In the genomic region with DNA sequence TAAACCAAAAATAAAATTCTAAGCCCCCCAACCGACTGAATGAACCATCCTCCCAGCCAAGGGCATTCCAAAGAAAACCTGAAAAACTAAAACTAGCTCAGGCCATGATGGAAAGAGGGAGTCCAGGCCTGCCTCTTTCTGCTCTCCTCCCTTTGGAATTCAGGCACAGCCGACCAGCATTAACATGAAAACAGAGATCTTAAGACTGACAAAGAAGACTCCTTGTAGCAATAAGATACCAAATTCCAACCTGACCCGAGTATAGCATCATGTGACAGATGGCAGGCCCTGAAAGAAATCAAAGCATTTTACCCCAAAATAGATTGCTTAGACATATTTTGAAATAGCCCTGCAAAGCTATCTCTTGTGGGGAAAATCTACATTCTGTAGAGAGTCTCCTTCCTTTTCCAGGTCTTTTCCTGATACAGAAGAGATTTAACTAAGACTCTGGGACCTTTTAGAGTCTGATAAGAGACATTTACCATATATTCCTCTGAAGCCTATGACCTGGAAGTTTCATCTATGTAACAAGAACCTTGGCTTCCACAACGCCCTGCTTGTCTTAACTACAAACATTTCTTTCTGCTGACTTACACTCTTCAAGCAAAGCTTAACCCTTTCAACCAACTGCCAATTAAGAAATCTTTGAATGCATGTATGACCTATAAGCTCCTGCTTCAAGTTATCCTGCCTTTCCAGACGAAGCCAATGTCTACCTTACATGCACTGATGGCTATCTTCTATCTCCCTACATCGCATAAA, we compare ENCODE assay signal across 1 cellular context.
TF ChIP-seq lines count a peak whose summit lies in the region.

No MANE protein-coding gene starts in this region.

TF ChIP-seq in GM23338, 12 proteins besides CTCF, POLR2A, EP300 and RAD21:
- TF ChIP-seq, protein P1, sequence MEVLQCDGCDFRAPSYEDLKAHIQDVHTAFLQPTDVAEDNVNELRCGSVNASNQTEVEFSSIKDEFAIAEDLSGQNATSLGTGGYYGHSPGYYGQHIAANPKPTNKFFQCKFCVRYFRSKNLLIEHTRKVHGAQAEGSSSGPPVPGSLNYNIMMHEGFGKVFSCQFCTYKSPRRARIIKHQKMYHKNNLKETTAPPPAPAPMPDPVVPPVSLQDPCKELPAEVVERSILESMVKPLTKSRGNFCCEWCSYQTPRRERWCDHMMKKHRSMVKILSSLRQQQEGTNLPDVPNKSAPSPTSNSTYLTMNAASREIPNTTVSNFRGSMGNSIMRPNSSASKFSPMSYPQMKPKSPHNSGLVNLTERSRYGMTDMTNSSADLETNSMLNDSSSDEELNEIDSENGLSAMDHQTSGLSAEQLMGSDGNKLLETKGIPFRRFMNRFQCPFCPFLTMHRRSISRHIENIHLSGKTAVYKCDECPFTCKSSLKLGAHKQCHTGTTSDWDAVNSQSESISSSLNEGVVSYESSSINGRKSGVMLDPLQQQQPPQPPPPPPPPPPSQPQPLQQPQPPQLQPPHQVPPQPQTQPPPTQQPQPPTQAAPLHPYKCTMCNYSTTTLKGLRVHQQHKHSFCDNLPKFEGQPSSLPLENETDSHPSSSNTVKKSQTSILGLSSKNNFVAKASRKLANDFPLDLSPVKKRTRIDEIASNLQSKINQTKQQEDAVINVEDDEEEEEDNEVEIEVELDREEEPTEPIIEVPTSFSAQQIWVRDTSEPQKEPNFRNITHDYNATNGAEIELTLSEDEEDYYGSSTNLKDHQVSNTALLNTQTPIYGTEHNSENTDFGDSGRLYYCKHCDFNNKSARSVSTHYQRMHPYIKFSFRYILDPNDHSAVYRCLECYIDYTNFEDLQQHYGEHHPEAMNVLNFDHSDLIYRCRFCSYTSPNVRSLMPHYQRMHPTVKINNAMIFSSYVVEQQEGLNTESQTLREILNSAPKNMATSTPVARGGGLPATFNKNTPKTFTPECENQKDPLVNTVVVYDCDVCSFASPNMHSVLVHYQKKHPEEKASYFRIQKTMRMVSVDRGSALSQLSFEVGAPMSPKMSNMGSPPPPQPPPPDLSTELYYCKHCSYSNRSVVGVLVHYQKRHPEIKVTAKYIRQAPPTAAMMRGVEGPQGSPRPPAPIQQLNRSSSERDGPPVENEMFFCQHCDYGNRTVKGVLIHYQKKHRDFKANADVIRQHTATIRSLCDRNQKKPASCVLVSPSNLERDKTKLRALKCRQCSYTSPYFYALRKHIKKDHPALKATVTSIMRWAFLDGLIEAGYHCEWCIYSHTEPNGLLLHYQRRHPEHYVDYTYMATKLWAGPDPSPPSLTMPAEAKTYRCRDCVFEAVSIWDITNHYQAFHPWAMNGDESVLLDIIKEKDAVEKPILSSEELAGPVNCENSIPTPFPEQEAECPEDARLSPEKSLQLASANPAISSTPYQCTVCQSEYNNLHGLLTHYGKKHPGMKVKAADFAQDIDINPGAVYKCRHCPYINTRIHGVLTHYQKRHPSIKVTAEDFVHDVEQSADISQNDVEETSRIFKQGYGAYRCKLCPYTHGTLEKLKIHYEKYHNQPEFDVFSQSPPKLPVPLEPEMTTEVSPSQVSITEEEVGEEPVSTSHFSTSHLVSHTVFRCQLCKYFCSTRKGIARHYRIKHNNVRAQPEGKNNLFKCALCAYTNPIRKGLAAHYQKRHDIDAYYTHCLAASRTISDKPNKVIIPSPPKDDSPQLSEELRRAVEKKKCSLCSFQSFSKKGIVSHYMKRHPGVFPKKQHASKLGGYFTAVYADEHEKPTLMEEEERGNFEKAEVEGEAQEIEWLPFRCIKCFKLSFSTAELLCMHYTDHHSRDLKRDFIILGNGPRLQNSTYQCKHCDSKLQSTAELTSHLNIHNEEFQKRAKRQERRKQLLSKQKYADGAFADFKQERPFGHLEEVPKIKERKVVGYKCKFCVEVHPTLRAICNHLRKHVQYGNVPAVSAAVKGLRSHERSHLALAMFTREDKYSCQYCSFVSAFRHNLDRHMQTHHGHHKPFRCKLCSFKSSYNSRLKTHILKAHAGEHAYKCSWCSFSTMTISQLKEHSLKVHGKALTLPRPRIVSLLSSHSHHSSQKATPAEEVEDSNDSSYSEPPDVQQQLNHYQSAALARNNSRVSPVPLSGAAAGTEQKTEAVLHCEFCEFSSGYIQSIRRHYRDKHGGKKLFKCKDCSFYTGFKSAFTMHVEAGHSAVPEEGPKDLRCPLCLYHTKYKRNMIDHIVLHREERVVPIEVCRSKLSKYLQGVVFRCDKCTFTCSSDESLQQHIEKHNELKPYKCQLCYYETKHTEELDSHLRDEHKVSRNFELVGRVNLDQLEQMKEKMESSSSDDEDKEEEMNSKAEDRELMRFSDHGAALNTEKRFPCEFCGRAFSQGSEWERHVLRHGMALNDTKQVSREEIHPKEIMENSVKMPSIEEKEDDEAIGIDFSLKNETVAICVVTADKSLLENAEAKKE (CRISPR knock-in tag; IDR thresholded peaks at IDR 0.05), result peak; percentile 33; the same call in 1 of the 2 replicates
- TF ChIP-seq EZH2phosphoT487 (IDR thresholded peaks at IDR 0.05; ENCODE audit: unreplicated experiment) (no peak), NANOG (IDR thresholded peaks at IDR 0.05; ENCODE audit: borderline replicate concordance) (peak; percentile 74; the same call in 1 of the 2 replicates), POLR2AphosphoS5 (IDR thresholded peaks at IDR 0.05; ENCODE audit: low read depth) (no peak), JUNB (IDR thresholded peaks at IDR 0.05; ENCODE audit: unreplicated experiment) (no peak)
TF ChIP-seq in GM23338: peak in this region for 2.
